In genomic region chr20:49278036-49278816, GRCh38 we compare ENCODE assay signal across 1 cellular context.
TF ChIP-seq lines count a peak whose summit lies in the region.

ZNFX1 (minus strand) TSS chr20:49278057; CDS start chr20:49275839, 2,218 bp downstream.

TF ChIP-seq in WTC11, 78 proteins besides CTCF, POLR2A, EP300 and RAD21 (continued from another document and continues in another):
- TF ChIP-seq AFF4 (CRISPR knock-in tag; IDR thresholded peaks at IDR 0.05; ENCODE audit: borderline replicate concordance) (no peak), ZNF281 (CRISPR knock-in tag; IDR thresholded peaks at IDR 0.05) (no peak), ETV6 (CRISPR knock-in tag; IDR thresholded peaks at IDR 0.05) (peak; percentile 84), NFYB (CRISPR knock-in tag; conservative IDR thresholded peaks at IDR 0.05; ENCODE audit: low read depth) (no peak; the same call in 1 of the 2 replicates), RELA (CRISPR knock-in tag; IDR thresholded peaks at IDR 0.05; ENCODE audit: borderline replicate concordance) (no peak), ZMAT4 (CRISPR knock-in tag; IDR thresholded peaks at IDR 0.05) (no peak), NFE2L1 (CRISPR knock-in tag; IDR thresholded peaks at IDR 0.05) (peak; percentile 92), ESRRA (CRISPR knock-in tag; IDR thresholded peaks at IDR 0.05; ENCODE audit: borderline replicate concordance) (peak; percentile 10; the same call in 1 of the 2 replicates), NR1H2 (CRISPR knock-in tag; IDR thresholded peaks at IDR 0.05) (no peak), PRDM15 (CRISPR knock-in tag; IDR thresholded peaks at IDR 0.05) (no peak), ERG (CRISPR knock-in tag; IDR thresholded peaks at IDR 0.05) (0 out of 2 replicates have a peak, but pooled peaks have one; percentile 3), ZNF512 (CRISPR knock-in tag; IDR thresholded peaks at IDR 0.05; ENCODE audit: borderline replicate concordance) (0 out of 2 replicates have a peak, but pooled peaks have one; percentile 10), E2F1 (CRISPR knock-in tag; IDR thresholded peaks at IDR 0.05) (0 out of 2 replicates have a peak, but pooled peaks have one; percentile 50), FOXP4 (CRISPR knock-in tag; IDR thresholded peaks at IDR 0.05) (peak; percentile 68), MXD4 (CRISPR knock-in tag; IDR thresholded peaks at IDR 0.05; ENCODE audit: borderline replicate concordance) (no peak), GABPB1 (CRISPR knock-in tag; IDR thresholded peaks at IDR 0.05) (peak; percentile 85), JAZF1 (CRISPR knock-in tag; IDR thresholded peaks at IDR 0.05) (0 out of 2 replicates have a peak, but pooled peaks have one; percentile 39), CBFB (CRISPR knock-in tag; IDR thresholded peaks at IDR 0.05; ENCODE audit: low read depth) (no peak), ELF4 (CRISPR knock-in tag; IDR thresholded peaks at IDR 0.05; ENCODE audit: low read depth) (peak; percentile 81; the same call in 1 of the 2 replicates), RORB (CRISPR knock-in tag; IDR thresholded peaks at IDR 0.05) (peak; percentile 54; the same call in 1 of the 2 replicates), TP53 (CRISPR knock-in tag; IDR thresholded peaks at IDR 0.05) (peak; percentile 80; the same call in 1 of the 2 replicates), ZNF532 (CRISPR knock-in tag; IDR thresholded peaks at IDR 0.05; ENCODE audit: borderline replicate concordance) (no peak), AR (CRISPR knock-in tag; IDR thresholded peaks at IDR 0.05) (peak; percentile 37; the same call in 1 of the 2 replicates), SOX15 (CRISPR knock-in tag; IDR thresholded peaks at IDR 0.05) (no peak), GRHL2 (CRISPR knock-in tag; IDR thresholded peaks at IDR 0.05; ENCODE audit: insufficient replicate concordance, severe bottlenecking) (no peak)
